ENCODE assay signal across 22 cellular contexts in the genomic region with DNA sequence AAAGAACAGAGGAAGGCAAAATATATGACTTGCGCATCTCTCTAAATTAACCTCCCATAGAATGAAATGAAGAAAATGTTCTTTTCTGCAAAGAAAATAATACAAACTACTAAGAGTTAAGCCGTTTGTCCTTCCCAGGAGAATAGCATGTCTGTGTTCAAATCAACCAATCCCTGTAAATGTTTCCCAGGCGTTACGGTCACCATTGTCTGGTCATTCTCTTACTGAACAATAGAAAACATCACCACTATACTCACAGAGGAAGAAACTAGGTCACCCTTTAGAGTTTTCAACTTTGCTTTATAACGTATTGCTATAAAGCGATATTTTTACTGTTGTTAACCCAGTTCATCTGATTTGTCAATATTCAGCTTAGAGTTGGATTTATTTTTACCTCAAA. TPM values are rescaled to one million over a fixed set of nuclear protein-coding genes. Genes with fewer than 3 reads are reported as not detected.
DNase-seq lines count a peak whose midpoint lies in the region; ATAC-seq and TF ChIP-seq lines count a peak whose summit lies in the region.
"Had no signal": no experiment of that assay in that cellular context is flagged by ENCODE, and none has a peak within 500 bp of the region (broad histone marks: within the 10 kb centered on the region; RNA-seq: fewer than 3 reads in every experiment).

No MANE protein-coding gene starts in this region.

- H3K4me1 Mint-ChIP-seq in GM23338 = peaks cover 3% of the 10 kb centered on the region; the same call in 2 of the 3 replicates
- H3K4me1 Mint-ChIP-seq in chondrocyte (ENCODE audit: low read depth) = peaks cover 29% of the 10 kb centered on the region
- H3K4me1 Mint-ChIP-seq: CD4-positive, alpha-beta memory T cell; IgD-negative memory B cell had no signal

- H3K4me3 Mint-ChIP-seq in GM23338 = no peak overlapping the region
- no peak overlapping the region for H3K4me3 Mint-ChIP-seq in chondrocyte (ENCODE audit: unreplicated experiment)
- H3K4me3 Mint-ChIP-seq: CD4-positive, alpha-beta memory T cell; IgD-negative memory B cell had no signal

- H4K20me1 ChIP-seq in GM23338 (replicated peaks; ENCODE audit: insufficient read depth) = no peaks in the 10 kb centered on the region

- no peaks in the 10 kb centered on the region for H3K36me3 ChIP-seq in GM23338 (ENCODE audit: insufficient read depth)

- H3K9me2 ChIP-seq in GM23338 (ENCODE audit: insufficient read depth) = no peaks in the 10 kb centered on the region

- H3K36me3 Mint-ChIP-seq in GM23338 (ENCODE audit: low read depth) (no peaks in the 10 kb centered on the region), chondrocyte (ENCODE audit: low read depth) (peaks cover 33% of the 10 kb centered on the region)
- H3K36me3 Mint-ChIP-seq: CD4-positive, alpha-beta memory T cell; IgD-negative memory B cell had no signal

- ATAC-seq in GM23338 (peak; percentile 34; the same call in 2 of the 3 replicates), left lobe of liver (no peak)
- ATAC-seq: Panc1 had no signal

- no peaks in the 10 kb centered on the region for H3K9me3 Mint-ChIP-seq in GM23338
- H3K9me3 Mint-ChIP-seq in chondrocyte (ENCODE audit: low read depth) = no peaks in the 10 kb centered on the region
- H3K9me3 Mint-ChIP-seq: IgD-negative memory B cell had no signal

- H3K27ac ChIP-seq in GM23338 (ENCODE audit: low read depth) = no peak overlapping the region
- H3K27ac ChIP-seq: HL-60, KMS-11, RWPE1 had no signal

- no peaks in the 10 kb centered on the region for H3F3A ChIP-seq in GM23338 (replicated peaks; ENCODE audit: low read depth)

- no peak overlapping the region for H3K4me3 ChIP-seq in GM23338

- H3K27ac Mint-ChIP-seq in GM23338 (no peak overlapping the region), chondrocyte (ENCODE audit: unreplicated experiment) (peak overlapping the region; percentile 33)
- H3K27ac Mint-ChIP-seq: CD4-positive, alpha-beta memory T cell; IgD-negative memory B cell had no signal

- DNase-seq in GM23338 (ENCODE audit: low spot score) = peak; percentile 8
- no peak for DNase-seq in chondrocyte (ENCODE audit: low spot score)
- DNase-seq in medulla oblongata (ENCODE audit: extremely low spot score) = peak; percentile 72
- peak; percentile 22 for DNase-seq in putamen (ENCODE audit: low spot score)
- DNase-seq in left lobe of liver (ENCODE audit: low spot score) = no peak
- no peak for DNase-seq in GDM1 (lab: John Stamatoyannopoulos, UW)
- no peak for DNase-seq in NCI-H748 treated with DMSO at 0.1 percent for 48 hours (lab: John Stamatoyannopoulos, UW)
- DNase-seq: AML-193; CD4-positive, alpha-beta memory T cell; COR-L47; DMS53; MM.1S; NCI-H2029; NCI-H446 treated with DMSO at 0.1 percent for 48 hours; NCI-H526; SHP77 had no signal

- H3K4me2 ChIP-seq in GM23338 = no peak overlapping the region
- H3K4me2 ChIP-seq: KMS-11 had no signal

- no peaks in the 10 kb centered on the region for H3K4me1 ChIP-seq in GM23338 (ENCODE audit: insufficient read depth)

- H3K27me3 Mint-ChIP-seq in GM23338 (ENCODE audit: insufficient read depth, low read depth, poor library complexity) (no peaks in the 10 kb centered on the region), chondrocyte (ENCODE audit: low read depth) (no peaks in the 10 kb centered on the region)
- H3K27me3 Mint-ChIP-seq: CD4-positive, alpha-beta memory T cell; IgD-negative memory B cell had no signal

- no peak for TF ChIP-seq CTCF in GM23338 (conservative IDR thresholded peaks at IDR 0.05; ENCODE audit: low read depth in 2 of 2)
- TF ChIP-seq CTCF in chondrocyte (IDR thresholded peaks at IDR 0.05) = no peak

- no peaks in the 10 kb centered on the region for H3K79me2 ChIP-seq in GM23338 (replicated peaks; ENCODE audit: insufficient read depth)

- no peaks in the 10 kb centered on the region for H3K27me3 ChIP-seq in GM23338 (ENCODE audit: insufficient read depth)

- no peak overlapping the region for H2AFZ ChIP-seq in GM23338

TF ChIP-seq in GM23338, 12 proteins besides CTCF, POLR2A, EP300 and RAD21 (continues in another document):
- no peak for TF ChIP-seq EZH2phosphoT487 (IDR thresholded peaks at IDR 0.05; ENCODE audit: unreplicated experiment)
- no peak for TF ChIP-seq JUNB (IDR thresholded peaks at IDR 0.05; ENCODE audit: unreplicated experiment)
- TF ChIP-seq CREB1 (CRISPR knock-in tag; IDR thresholded peaks at IDR 0.05; ENCODE audit: low read depth) = no peak
- TF ChIP-seq ZNF462 (CRISPR knock-in tag; IDR thresholded peaks at IDR 0.05) = no peak

RNA-seq across cellular contexts. Expression of gene COL11A1, which starts 34.1 kb away (rescaled TPM):
- 12.5 and 19.2 TPM in 2 replicates for total RNA-seq in GM23338 (2014; rRNA removed; shearing (Covaris generic))
- 10.3 and 12.3 TPM in 2 replicates for polyA plus RNA-seq in GM23338 (2016; fragmentation: Nextera tagmentation; extraction: Ambion mirVana)
- 1,010 to 1,354 TPM (median 1,042 TPM) in 3 replicates for total RNA-seq in chondrocyte
- total RNA-seq in left lobe of liver = 0.08 TPM
- total RNA-seq: CD4-positive, alpha-beta memory T cell; Daoy had no signal
- polyA plus RNA-seq: CD4-positive, alpha-beta memory T cell; IgD-negative memory B cell had no signal

Comparison
In these comparisons a context has a peak if more than half of its experiments do, and no peak if none do; other contexts are left out.
1. DNase-seq: peak in GM23338 (single experiment), medulla oblongata (single experiment) and putamen (single experiment); none in chondrocyte (single experiment), left lobe of liver (single experiment), GDM1 (single experiment) and NCI-H748 treated with DMSO at 0.1 percent for 48 hours (single experiment).
2. RNA of gene COL11A1, which starts 34.1 kb away (total RNA-seq): 1,010 to 1,354 TPM in chondrocyte; 12.5 to 19.2 TPM in GM23338 and 0.08 TPM in left lobe of liver (single experiment); every median in the first group is over 10 times any median in the second.